Comparison of ENCODE assay signal across 24 cellular contexts in genomic region chr4:175273995-175274753, GRCh38.
DNase-seq lines count a peak whose midpoint lies in the region; ATAC-seq, FAIRE-seq and TF ChIP-seq lines count a peak whose summit lies in the region.
"Had no signal": no experiment of that assay in that cellular context is flagged by ENCODE, and none has a peak within 500 bp of the region (broad histone marks: within the 10 kb centered on the region; RNA-seq: fewer than 3 reads in every experiment).

No MANE protein-coding gene starts in this region.

- no peaks in the 10 kb centered on the region for H3K9me3 Mint-ChIP-seq in Calu3 (ENCODE audit: low read depth, unreplicated experiment)
- H3K9me3 Mint-ChIP-seq in stimulated activated naive B cell treated with anti-CD40 and anti-IgM and Interleukin-4, amounts not matched to agents 10 μg/mL and 1 μg/mL and 100 μg/mL, for 72 hours, result no peaks in the 10 kb centered on the region

- H3K14ac ChIP-seq in H1 (ENCODE audit: insufficient read length) (no peak overlapping the region), mesenchymal stem cell (ENCODE audit: low read length in 2 of 2) (no peak overlapping the region)

- no peaks in the 10 kb centered on the region for H3K23me2 ChIP-seq in H1 (ENCODE audit: low read depth, low read length)

- no peak overlapping the region for H2BK5ac ChIP-seq in H1 (ENCODE audit: low read depth, low read length)
- no peak overlapping the region for H2BK5ac ChIP-seq in mesenchymal stem cell (ENCODE audit: low read depth, low read length, poor library complexity, severe bottlenecking)

- TF ChIP-seq EP300 in H1 (IDR thresholded peaks at IDR 0.05; ENCODE audit: borderline replicate concordance in 1 of 2, low read depth in 2 of 2, low read length in 2 of 2), result no peak

- FAIRE-seq in HTR-8/SVneo (lab: Jason Lieb, UNC), result no peak
- no peak for FAIRE-seq in H1 (lab: Jason Lieb, UNC)
- FAIRE-seq: G401.6, GM12878 had no signal

- no peaks in the 10 kb centered on the region for H3K79me1 ChIP-seq in H1 (ENCODE audit: low read depth, low read length)
- H3K79me1 ChIP-seq in mesenchymal stem cell (replicated peaks; ENCODE audit: low read length, poor library complexity, severe bottlenecking), result no peaks in the 10 kb centered on the region

- DNase-seq in AG20443 (ENCODE audit: low spot score), result peak; percentile 18
- peak; percentile 10 for DNase-seq in HTR-8/SVneo (ENCODE audit: insufficient read length, low spot score)
- no peak for DNase-seq in H1 (ENCODE audit: low read depth in 1 of 2, low spot score in 2 of 2)
- peak; percentile 41 for DNase-seq in mesenchymal stem cell
- DNase-seq in Calu3, result no peak
- no peak for DNase-seq in stimulated activated naive B cell treated with anti-CD40 and anti-IgM and Interleukin-4, amounts not matched to agents 10 μg/mL and 1 μg/mL and 100 μg/mL, for 72 hours
- DNase-seq: activated CD4-positive, alpha-beta T cell treated with anti-CD3 and anti-CD28 coated beads, Interleukin-2, amount 50 U/mL, for 48 hours; activated T-cell treated with anti-CD3 and anti-CD28 coated beads, Interleukin-2, amount 50 U/mL, for 72 hours; Caco-2; central memory CD4-positive, alpha-beta T cell; effector CD8-positive, alpha-beta T cell; Kasumi-1; left lung; NCI-H1436; stimulated activated CD4-positive, alpha-beta T cell treated with anti-CD3 and anti-CD28 coated beads, Interleukin-4, amount 100 ng/mL, for 4 hours; SW 1271; testis had no signal

- H3K23ac ChIP-seq in H1 (ENCODE audit: insufficient read length) (no peak overlapping the region), mesenchymal stem cell (ENCODE audit: low read length in 2 of 2) (no peak overlapping the region)

- H3K27ac ChIP-seq in H1 (ENCODE audit: low read depth, low read length) (no peak overlapping the region), mesenchymal stem cell (ENCODE audit: low read length, poor library complexity, severe bottlenecking) (peak overlapping the region; percentile 56)
- H3K27ac ChIP-seq: HL-60, left lung, testis had no signal

- no peak overlapping the region for H3K27ac Mint-ChIP-seq in Calu3 (ENCODE audit: unreplicated experiment)
- no peak overlapping the region for H3K27ac Mint-ChIP-seq in stimulated activated naive B cell treated with anti-CD40 and anti-IgM and Interleukin-4, amounts not matched to agents 10 μg/mL and 1 μg/mL and 100 μg/mL, for 72 hours
- H3K27ac Mint-ChIP-seq: activated naive CD8-positive, alpha-beta T cell; activated T-cell treated with anti-CD3 and anti-CD28 coated beads, Interleukin-2, amount 50 U/mL, for 72 hours had no signal

- H3K4me2 ChIP-seq in H1 (ENCODE audit: insufficient read depth in 1 of 2, low read depth in 2 of 2, low read length in 2 of 2) (no peak overlapping the region), mesenchymal stem cell (ENCODE audit: low read length, poor library complexity, severe bottlenecking) (no peak overlapping the region)
- H3K4me2 ChIP-seq: smooth muscle cell had no signal

- no peaks in the 10 kb centered on the region for H4K20me1 ChIP-seq in H1 (replicated peaks in 1 of 2; ENCODE audit: control insufficient read depth in 1 of 2, insufficient read depth in 2 of 2, low read length in 2 of 2)

- ATAC-seq in GM18519 (IDR thresholded peaks at IDR 0.05; ENCODE audit: low FRiP score, unreplicated experiment) (no peak), HG03378 (IDR thresholded peaks at IDR 0.05; ENCODE audit: unreplicated experiment) (no peak)
- ATAC-seq in stimulated activated naive B cell treated with anti-CD40 and anti-IgM and Interleukin-4, amounts not matched to agents 10 μg/mL and 1 μg/mL and 100 μg/mL, for 72 hours (replicated peaks), result no peak
- ATAC-seq: activated T-cell treated with anti-CD3 and anti-CD28 coated beads, Interleukin-2, amount 50 U/mL, for 72 hours; GM12878; left lung had no signal

- no peaks in the 10 kb centered on the region for H3K36me3 ChIP-seq in H1 (ENCODE audit: control insufficient read depth in 2 of 4, insufficient read depth in 4 of 4, low read length in 3 of 4)
- no peaks in the 10 kb centered on the region for H3K36me3 ChIP-seq in mesenchymal stem cell (ENCODE audit: control insufficient read depth in 1 of 2, insufficient read depth in 2 of 2, low read depth in 1 of 2, low read length in 2 of 2)
- H3K36me3 ChIP-seq: left lung had no signal

- TF ChIP-seq POLR2A in H1 (IDR thresholded peaks at IDR 0.05; ENCODE audit: control extremely low read depth in 1 of 2, low read depth in 2 of 2, low read length in 2 of 2), result no peak

- no peak for TF ChIP-seq CTCF in H1 (IDR thresholded peaks at IDR 0.05; ENCODE audit: control extremely low read depth in 1 of 3, insufficient read depth in 1 of 3, low read depth in 1 of 3, low read length in 3 of 3)
- no peak for TF ChIP-seq CTCF in Calu3 (IDR thresholded peaks at IDR 0.05; ENCODE audit: unreplicated experiment)

- H3K79me2 ChIP-seq in H1 (ENCODE audit: control insufficient read depth in 1 of 2, insufficient read depth in 2 of 2, low read length in 2 of 2), result no peaks in the 10 kb centered on the region

- H3K4me1 ChIP-seq in H1 (replicated peaks in 1 of 4; ENCODE audit: control insufficient read depth in 3 of 4, insufficient read depth in 4 of 4, low read length in 3 of 4) (peaks cover 0 to 5% (median under 1%) of the 10 kb centered on the region in 4 experiments; a peak in 2 of 7 replicates), mesenchymal stem cell (ENCODE audit: control insufficient read depth, insufficient read depth, low read depth, low read length) (no peaks in the 10 kb centered on the region)
- H3K4me1 ChIP-seq: Caco-2, left lung, testis had no signal

- peaks cover 7% of the 10 kb centered on the region for H3K4me1 Mint-ChIP-seq in Calu3 (ENCODE audit: low read depth, unreplicated experiment)
- no peaks in the 10 kb centered on the region for H3K4me1 Mint-ChIP-seq in stimulated activated naive B cell treated with anti-CD40 and anti-IgM and Interleukin-4, amounts not matched to agents 10 μg/mL and 1 μg/mL and 100 μg/mL, for 72 hours

- no peak overlapping the region for H3K4me3 ChIP-seq in H1 (ENCODE audit: extremely low read depth in 1 of 4, insufficient read depth in 2 of 4, low read depth in 3 of 4, low read length in 4 of 4)
- no peak overlapping the region for H3K4me3 ChIP-seq in mesenchymal stem cell (ENCODE audit: insufficient read depth in 1 of 2, low read depth in 1 of 2, low read length in 2 of 2)
- H3K4me3 ChIP-seq: GM12878, left lung, smooth muscle cell, testis had no signal

- no peak overlapping the region for H2AFZ ChIP-seq in H1 (ENCODE audit: low read length)
- no peak overlapping the region for H2AFZ ChIP-seq in mesenchymal stem cell (ENCODE audit: low read depth, low read length)

- no peak overlapping the region for H3K56ac ChIP-seq in H1 (replicated peaks; ENCODE audit: insufficient read length, low read depth, low read length)

- H2BK120ac ChIP-seq in H1 (replicated peaks; ENCODE audit: low read depth, low read length), result no peak overlapping the region
- no peak overlapping the region for H2BK120ac ChIP-seq in mesenchymal stem cell (ENCODE audit: low read depth, low read length)

- H4K5ac ChIP-seq in H1 (ENCODE audit: insufficient read length, low read depth, low read length), result no peak overlapping the region

- POLR2A ChIA-PET in H1 (lab: Charles Lee; ENCODE audit: partially characterized antibody), result no interaction called here

- H4K91ac ChIP-seq in H1 (replicated peaks; ENCODE audit: insufficient read length, low read length) (no peak overlapping the region), mesenchymal stem cell (ENCODE audit: low read length) (no peak overlapping the region)

- CTCF ChIA-PET in H1 (lab: Charles Lee; ENCODE audit: partially characterized antibody) (no interaction called here), Calu3 (lab: Charles Lee) (no interaction called here)

- H2AK5ac ChIP-seq in H1 (ENCODE audit: low read depth, low read length) (no peak overlapping the region), mesenchymal stem cell (ENCODE audit: low read length, severe bottlenecking) (no peak overlapping the region)

- H3K4ac ChIP-seq in H1 (replicated peaks; ENCODE audit: insufficient read length, low read depth, low read length) (no peak overlapping the region), mesenchymal stem cell (ENCODE audit: low read depth in 1 of 2, low read length in 2 of 2) (no peak overlapping the region)

- H3K18ac ChIP-seq in H1 (ENCODE audit: extremely low read depth, low read length) (no peak overlapping the region), mesenchymal stem cell (ENCODE audit: low read depth in 1 of 2, low read length in 2 of 2) (no peak overlapping the region)

- H4K8ac ChIP-seq in H1 (ENCODE audit: extremely low read depth, insufficient read depth, low read length) (no peak overlapping the region), mesenchymal stem cell (ENCODE audit: low read length) (no peak overlapping the region)

- H3K27me3 ChIP-seq in H1 (replicated peaks in 1 of 4; ENCODE audit: control insufficient read depth in 3 of 4, extremely low read depth in 1 of 4, insufficient read depth in 3 of 4, low read length in 3 of 4) (no peaks in the 10 kb centered on the region), mesenchymal stem cell (ENCODE audit: control insufficient read depth in 1 of 2, insufficient read depth in 1 of 2, low read length in 2 of 2) (no peaks in the 10 kb centered on the region)
- H3K27me3 ChIP-seq: left lung, testis had no signal

- no peak overlapping the region for H3K4me3 Mint-ChIP-seq in Calu3 (ENCODE audit: low read depth, unreplicated experiment)
- no peak overlapping the region for H3K4me3 Mint-ChIP-seq in stimulated activated naive B cell treated with anti-CD40 and anti-IgM and Interleukin-4, amounts not matched to agents 10 μg/mL and 1 μg/mL and 100 μg/mL, for 72 hours
- H3K4me3 Mint-ChIP-seq: activated naive CD8-positive, alpha-beta T cell; activated T-cell treated with anti-CD3 and anti-CD28 coated beads, Interleukin-2, amount 50 U/mL, for 72 hours had no signal

- H2BK12ac ChIP-seq in H1 (ENCODE audit: low read depth, low read length) (no peak overlapping the region), mesenchymal stem cell (ENCODE audit: low read length in 2 of 2) (no peak overlapping the region)

- H3K9me3 ChIP-seq in H1 (ENCODE audit: insufficient read depth in 2 of 2, low read depth in 1 of 2, low read length in 1 of 2), result no peaks in the 10 kb centered on the region
- H3K9me3 ChIP-seq in mesenchymal stem cell (ENCODE audit: control insufficient read depth, low read length), result no peaks in the 10 kb centered on the region
- H3K9me3 ChIP-seq: Caco-2, left lung, testis had no signal

- no peak overlapping the region for H2BK20ac ChIP-seq in H1 (ENCODE audit: low read length)

- H3K9ac ChIP-seq in H1 (replicated peaks in 1 of 4; ENCODE audit: extremely low read depth in 1 of 4, low read depth in 3 of 4, low read length in 3 of 4) (no peak overlapping the region), mesenchymal stem cell (ENCODE audit: low read length) (no peak overlapping the region)

- 94% methylated on average over 4 of the region's 4 CpGs; no CpG with 5 or more reads in 1 of the 2 experiments for WGBS in H1 (ENCODE audit: extremely low coverage in 1 of 2, insufficient coverage in 1 of 2, insufficient read length in 1 of 2, insufficient replicate concordance in 2 of 2, low coverage in 1 of 2, low lambda C conversion rate in 2 of 2, missing lambda C conversion rate in 1 of 2), 2 experiments
- 28% methylated on average over 2 of the region's 4 CpGs for WGBS in mesenchymal stem cell

- no peak for TF ChIP-seq RAD21 in H1 (IDR thresholded peaks at IDR 0.05 in 1 of 2, conservative IDR thresholded peaks at IDR 0.05 in 1 of 2; ENCODE audit: low read depth in 2 of 2, low read length in 2 of 2)

- intact Hi-C loops in Calu3 (cut with micrococcal nuclease; ENCODE audit: unreplicated experiment), result no loop called here

- H3K36me3 Mint-ChIP-seq in Calu3 (ENCODE audit: insufficient read depth, unreplicated experiment), result no peaks in the 10 kb centered on the region
- H3K36me3 Mint-ChIP-seq in stimulated activated naive B cell treated with anti-CD40 and anti-IgM and Interleukin-4, amounts not matched to agents 10 μg/mL and 1 μg/mL and 100 μg/mL, for 72 hours, result peaks cover 0 to 1% of the 10 kb centered on the region in 2 donors
- H3K36me3 Mint-ChIP-seq: activated naive CD8-positive, alpha-beta T cell had no signal

- H2BK15ac ChIP-seq in H1 (ENCODE audit: low read length) (no peak overlapping the region), mesenchymal stem cell (ENCODE audit: low read depth, poor library complexity, severe bottlenecking) (no peak overlapping the region)

- BruUV-seq in Calu3 (replicated peaks; lab: Mats Ljungman, UMichigan), result no TSS peak

- no peaks in the 10 kb centered on the region for H3K27me3 Mint-ChIP-seq in Calu3 (ENCODE audit: unreplicated experiment)
- no peaks in the 10 kb centered on the region for H3K27me3 Mint-ChIP-seq in stimulated activated naive B cell treated with anti-CD40 and anti-IgM and Interleukin-4, amounts not matched to agents 10 μg/mL and 1 μg/mL and 100 μg/mL, for 72 hours
- H3K27me3 Mint-ChIP-seq: activated naive CD8-positive, alpha-beta T cell had no signal

Comparison
In these comparisons a context has a peak if more than half of its experiments do, and no peak if none do; other contexts are left out.
1. DNase-seq: peak in AG20443 (single experiment), HTR-8/SVneo (single experiment) and mesenchymal stem cell (single experiment); none in H1 (0 of 2), Calu3 (single experiment) and stimulated activated naive B cell treated with anti-CD40 and anti-IgM and Interleukin-4, amounts not matched to agents 10 μg/mL and 1 μg/mL and 100 μg/mL, for 72 hours (single experiment).